In genomic region chr17:37494971-37495370, GRCh38 we compare ENCODE assay signal across 2 cellular contexts.
TF ChIP-seq lines count a peak whose summit lies in the region.

No MANE protein-coding gene starts in this region.

TF ChIP-seq in GM23338, 12 proteins besides CTCF, POLR2A, EP300 and RAD21:
- no peak for TF ChIP-seq STAT1 (IDR thresholded peaks at IDR 0.05; ENCODE audit: unreplicated experiment)
- no peak for TF ChIP-seq ETS1 (IDR thresholded peaks at IDR 0.05)
- no peak for TF ChIP-seq JUNB (IDR thresholded peaks at IDR 0.05; ENCODE audit: unreplicated experiment)
- no peak for TF ChIP-seq EZH2 (IDR thresholded peaks at IDR 0.05; ENCODE audit: low read depth, unreplicated experiment)
- TF ChIP-seq POLR2AphosphoS5 (IDR thresholded peaks at IDR 0.05; ENCODE audit: low read depth), result no peak
- TF ChIP-seq ZNF462 (CRISPR knock-in tag; IDR thresholded peaks at IDR 0.05), result no peak
- TF ChIP-seq ZNF331 (CRISPR knock-in tag; IDR thresholded peaks at IDR 0.05; ENCODE audit: low read depth), result no peak
- no peak for TF ChIP-seq EZH2phosphoT487 (IDR thresholded peaks at IDR 0.05; ENCODE audit: unreplicated experiment)
- TF ChIP-seq CREB1 (CRISPR knock-in tag; IDR thresholded peaks at IDR 0.05; ENCODE audit: low read depth), result no peak
- no peak for TF ChIP-seq REST (IDR thresholded peaks at IDR 0.05; ENCODE audit: unreplicated experiment)
- no peak for TF ChIP-seq ZNF114 (CRISPR knock-in tag; IDR thresholded peaks at IDR 0.05)
- TF ChIP-seq NANOG (IDR thresholded peaks at IDR 0.05; ENCODE audit: borderline replicate concordance), result no peak

TF ChIP-seq in IMR-90, 13 proteins besides CTCF, POLR2A, EP300 and RAD21:
- TF ChIP-seq BHLHE40 (IDR thresholded peaks at IDR 0.05; ENCODE audit: low read depth, low read length), result no peak
- no peak for TF ChIP-seq MAZ (IDR thresholded peaks at IDR 0.05; ENCODE audit: borderline replicate concordance, low read depth, low read length)
- TF ChIP-seq NFE2L2 (IDR thresholded peaks at IDR 0.05; ENCODE audit: low read depth, low read length), result no peak
- no peak for TF ChIP-seq SMC3 (IDR thresholded peaks at IDR 0.05; ENCODE audit: low read depth, low read length)
- no peak for TF ChIP-seq FOS (IDR thresholded peaks at IDR 0.05; ENCODE audit: low read depth, low read length)
- TF ChIP-seq MXI1 (IDR thresholded peaks at IDR 0.05; ENCODE audit: borderline replicate concordance, low read depth, low read length), result no peak
- TF ChIP-seq RCOR1 (IDR thresholded peaks at IDR 0.05; ENCODE audit: insufficient replicate concordance, low read length), result no peak
- no peak for TF ChIP-seq USF2 (IDR thresholded peaks at IDR 0.05; ENCODE audit: low read depth, low read length)
- no peak for TF ChIP-seq CHD1 (IDR thresholded peaks at IDR 0.05; ENCODE audit: low read depth, low read length)
